In genomic region chr14:64870160-64870559, GRCh38 we compare ENCODE assay signal across 16 cellular contexts.
"Had no signal": no experiment of that assay in that cellular context is flagged by ENCODE, and none has a peak within 500 bp of the region (broad histone marks: within the 10 kb centered on the region; RNA-seq: fewer than 3 reads in every experiment).

No MANE protein-coding gene starts in this region.

- H3K27ac Mint-ChIP-seq: activated naive CD8-positive, alpha-beta T cell treated with anti-CD3 and anti-CD28 coated beads, Interleukin-2, amount 50 U/mL, for 24 hours; dendritic cell treated with granulocyte-macrophage colony-stimulating factor and Interleukin-4, amounts not matched to agents 40 ng/mL and 50 ng/mL, for 4 days; natural killer cell had no signal

- H3K36me3 ChIP-seq: neutrophil had no signal

- H3K36me3 Mint-ChIP-seq: natural killer cell had no signal

- H3K4me1 Mint-ChIP-seq: activated naive CD8-positive, alpha-beta T cell treated with anti-CD3 and anti-CD28 coated beads, Interleukin-2, amount 50 U/mL, for 24 hours; natural killer cell had no signal

- H3K9me3 Mint-ChIP-seq: dendritic cell treated with granulocyte-macrophage colony-stimulating factor and Interleukin-4, amounts not matched to agents 40 ng/mL and 50 ng/mL, for 4 days; natural killer cell had no signal

- H3K9ac ChIP-seq: parathyroid adenoma had no signal

- DNase-seq: activated CD4-positive, CD25-positive, alpha-beta regulatory T cell treated with anti-CD3 and anti-CD28 coated beads, Interleukin-2, amount 50 U/mL, for 72 hours; activated naive CD4-positive, alpha-beta T cell treated with Interleukin-2 at 50 U/mL for 16 hours; activated naive CD8-positive, alpha-beta T cell treated with anti-CD3 and anti-CD28 coated beads, Interleukin-2, amount 50 U/mL, for 24 hours; aorta; effector memory CD4-positive, alpha-beta T cell; foreskin fibroblast; glutamatergic neuron; kidney glomerular epithelial cell; left ventricle myocardium superior; mesenchymal stem cell; natural killer cell; stimulated activated CD4-positive, alpha-beta T cell treated with anti-CD3 and anti-CD28 coated beads, Interleukin-12 subunit alpha, Interleukin-12 subunit beta, amount 100 ng/mL, for 4 hours; stimulated activated CD4-positive, alpha-beta T cell treated with anti-CD3 and anti-CD28 coated beads, Interleukin-2, amount 100 ng/mL, for 24 hours had no signal

- H3K9me3 ChIP-seq: neutrophil had no signal

- H3K27ac ChIP-seq: neutrophil, parathyroid adenoma had no signal

- H3K4me3 Mint-ChIP-seq: activated naive CD8-positive, alpha-beta T cell treated with anti-CD3 and anti-CD28 coated beads, Interleukin-2, amount 50 U/mL, for 24 hours; dendritic cell treated with granulocyte-macrophage colony-stimulating factor and Interleukin-4, amounts not matched to agents 40 ng/mL and 50 ng/mL, for 4 days; natural killer cell had no signal

- ATAC-seq: activated naive CD8-positive, alpha-beta T cell treated with anti-CD3 and anti-CD28 coated beads, Interleukin-2, amount 50 U/mL, for 24 hours; left ventricle myocardium superior; natural killer cell had no signal
